21 cellular contexts compared by ENCODE assay signal in genomic region chr6:41090841-41091761, GRCh38. TPM values are rescaled to one million over a fixed set of nuclear protein-coding genes. Genes with fewer than 3 reads are reported as not detected.
A peak's percentile ranks its signal among the peaks of the same experiment; 100 is the strongest.
DNase-seq lines count a peak whose midpoint lies in the region; ATAC-seq, FAIRE-seq and TF ChIP-seq lines count a peak whose summit lies in the region.
"Had no signal": no experiment of that assay in that cellular context is flagged by ENCODE, and none has a peak within 500 bp of the region (broad histone marks: within the 10 kb centered on the region; RNA-seq: fewer than 3 reads in every experiment).

No MANE protein-coding gene starts in this region.

- TF ChIP-seq POLR2A in breast epithelium (IDR thresholded peaks at IDR 0.05) (no peak), prostate gland (IDR thresholded peaks at IDR 0.05) (no peak)

- intact Hi-C loops in mammary epithelial cell (cut with micrococcal nuclease) (loop anchor here (10.0 kb wide), 1 partner anchor 194 kb away; the partner anchor contains the start of gene TREM1), breast epithelium (cut with DNase I; ENCODE audit: low total_unique reads) (no loop called here), prostate gland (cut with DNase I) (no loop called here)

- CTCF ChIA-PET in mammary epithelial cell (lab: Charles Lee; ENCODE audit: low non-redundant PET) = interaction anchor here (0.6 to 0.7 kb wide), 2 partner anchors 109 to 197 kb away, joined by 4 to 6 read pairs; no protein-coding TSS in a partner anchor

- BruUV-seq in mammary epithelial cell (replicated peaks; lab: Mats Ljungman, UMichigan) = TSS peak; percentile 6

- no peak overlapping the region for H3K9ac ChIP-seq in mammary epithelial cell (ENCODE audit: insufficient read depth, low read length)
- no peak overlapping the region for H3K9ac ChIP-seq in keratinocyte (ENCODE audit: control insufficient read depth, extremely low read depth, insufficient read depth, low read length)

- H4K20me1 ChIP-seq in mammary epithelial cell (ENCODE audit: insufficient read depth, low read length) = no peaks in the 10 kb centered on the region
- no peaks in the 10 kb centered on the region for H4K20me1 ChIP-seq in keratinocyte (ENCODE audit: control insufficient read depth, extremely low read depth, insufficient read depth, low read length)

- no peak overlapping the region for H3K4me3 ChIP-seq in mammary epithelial cell (replicated peaks in 1 of 3; ENCODE audit: insufficient read depth in 1 of 3, low read depth in 2 of 3, low read length in 3 of 3)
- H3K4me3 ChIP-seq in breast epithelium = no peak overlapping the region
- no peak overlapping the region for H3K4me3 ChIP-seq in keratinocyte (ENCODE audit: control insufficient read depth in 2 of 3, extremely low read depth in 1 of 3, insufficient read depth in 2 of 3, low read depth in 1 of 3, low read length in 3 of 3)
- H3K4me3 ChIP-seq in prostate gland = no peak overlapping the region

- 57% methylated on average over 1 of the region's 1 CpG for WGBS in mammary epithelial cell (ENCODE audit: low coverage, missing lambda C conversion rate)
- WGBS in prostate gland = 44% methylated on average over 1 of the region's 1 CpG

- H3K9me3 ChIP-seq in mammary epithelial cell (replicated peaks; ENCODE audit: insufficient read depth, low read length) (no peaks in the 10 kb centered on the region), breast epithelium (no peaks in the 10 kb centered on the region), keratinocyte (ENCODE audit: control insufficient read depth, low read depth, low read length) (no peaks in the 10 kb centered on the region), prostate gland (no peaks in the 10 kb centered on the region)

- no peak for ATAC-seq in HG03342 (IDR thresholded peaks at IDR 0.05; ENCODE audit: unreplicated experiment)

- peak; percentile 40 for FAIRE-seq in HTR-8/SVneo (lab: Jason Lieb, UNC)
- FAIRE-seq in keratinocyte (lab: Jason Lieb, UNC) = peak; percentile 9
- FAIRE-seq: A204.1, RCC 7860 had no signal

- H3K27ac ChIP-seq in mammary epithelial cell (ENCODE audit: insufficient read depth, low read depth, low read length) (no peak overlapping the region), breast epithelium (no peak overlapping the region), keratinocyte (ENCODE audit: control insufficient read depth, insufficient read depth, low read length) (no peak overlapping the region), prostate gland (peak overlapping the region; percentile 40)

- H3K79me2 ChIP-seq in mammary epithelial cell (ENCODE audit: insufficient read depth, low read length) (peaks cover 9% of the 10 kb centered on the region), keratinocyte (ENCODE audit: control insufficient read depth, insufficient read depth, low read length) (peaks cover 3% of the 10 kb centered on the region)

- in situ Hi-C loops in mammary epithelial cell (cut with MboI; ENCODE audit: low sequenced_read_pairs in 2 of 2) = loop anchor here (5.0 to 25.0 kb wide), 3 partner anchors 96 to 231 kb away; no protein-coding TSS in a partner anchor

- peaks cover 47% of the 10 kb centered on the region for H3K36me3 ChIP-seq in mammary epithelial cell (ENCODE audit: insufficient read depth, low read length)
- peaks cover 5% of the 10 kb centered on the region for H3K36me3 ChIP-seq in breast epithelium
- H3K36me3 ChIP-seq in keratinocyte (ENCODE audit: control insufficient read depth in 2 of 2, extremely low read depth in 1 of 2, insufficient read depth in 2 of 2, low read length in 2 of 2) = peaks cover 8 to 33% of the 10 kb centered on the region in 2 experiments
- peaks cover 2 to 20% of the 10 kb centered on the region in 2 donors for H3K36me3 ChIP-seq in prostate gland

- H2AFZ ChIP-seq in mammary epithelial cell (ENCODE audit: low read depth, low read length) = no peak overlapping the region
- H2AFZ ChIP-seq in keratinocyte (ENCODE audit: control insufficient read depth, low read length) = no peak overlapping the region

- H3K4me1 ChIP-seq in mammary epithelial cell (ENCODE audit: insufficient read depth, low read length) (peaks cover 2% of the 10 kb centered on the region), breast epithelium (no peaks in the 10 kb centered on the region), keratinocyte (ENCODE audit: control insufficient read depth, extremely low read depth, insufficient read depth, low read length) (no peaks in the 10 kb centered on the region), prostate gland (replicated peaks) (no peaks in the 10 kb centered on the region)

- TF ChIP-seq CTCF in mammary epithelial cell (conservative IDR thresholded peaks at IDR 0.05 in 1 of 2, IDR thresholded peaks at IDR 0.05 in 1 of 2; ENCODE audit: extremely low read depth in 1 of 2, insufficient read depth in 1 of 2, low read depth in 1 of 2, low read length in 2 of 2) (no peak), breast epithelium (IDR thresholded peaks at IDR 0.05) (no peak), keratinocyte (optimal IDR thresholded peaks at IDR 0.05 in 1 of 3, IDR thresholded peaks at IDR 0.05 in 1 of 3, conservative IDR thresholded peaks at IDR 0.05 in 1 of 3; ENCODE audit: extremely low read depth in 1 of 3, insufficient read depth in 2 of 3, low read length in 3 of 3) (no peak), prostate gland (IDR thresholded peaks at IDR 0.05) (no peak)

- DNase-seq in mammary epithelial cell (no peak), breast epithelium (ENCODE audit: low spot score in 2 of 2) (no peak), HTR-8/SVneo (ENCODE audit: insufficient read length, low spot score) (no peak), keratinocyte (ENCODE audit: low read depth, low spot score) (no peak), prostate gland (ENCODE audit: low spot score) (peak; percentile 27), NCI-H226 (no peak)
- DNase-seq in activated CD4-positive, alpha-beta T cell treated with anti-CD3 and anti-CD28 coated beads, Interleukin-2, amount 50 U/mL, for 1 hour = no peak
- DNase-seq: CD4-positive, alpha-beta memory T cell; DMS153; GDM1; H7; NCI-H1092 treated with DMSO at 0.1 percent for 48 hours; NCI-H1694; NCI-H2081 treated with DMSO at 0.1 percent for 48 hours; SHP77 had no signal

- H3K4me2 ChIP-seq in mammary epithelial cell (ENCODE audit: insufficient read depth, low read depth, low read length) (no peak overlapping the region), keratinocyte (ENCODE audit: control insufficient read depth, extremely low read depth, insufficient read depth, low read depth, low read length) (no peak overlapping the region)

- dilution Hi-C loops in mammary epithelial cell (cut with HindIII; ENCODE audit: low sequenced_read_pairs) = loop anchor here (5.0 to 25.0 kb wide), 2 partner anchors 91 to 221 kb away; no protein-coding TSS in a partner anchor
- dilution Hi-C loops in keratinocyte (cut with MboI; ENCODE audit: extremely low pct_ligation_motif_present, low sequenced_read_pairs) = loop anchor here (25.0 kb wide), 1 partner anchor 96 kb away; no protein-coding TSS in a partner anchor

- no peaks in the 10 kb centered on the region for H3K27me3 ChIP-seq in mammary epithelial cell (ENCODE audit: insufficient read depth, low read length)
- H3K27me3 ChIP-seq in breast epithelium = no peaks in the 10 kb centered on the region
- H3K27me3 ChIP-seq in keratinocyte (ENCODE audit: control insufficient read depth, extremely low read depth, insufficient read depth, low read length) = no peaks in the 10 kb centered on the region
- no peaks in the 10 kb centered on the region for H3K27me3 ChIP-seq in prostate gland (replicated peaks; ENCODE audit: insufficient read depth)

- no peaks in the 10 kb centered on the region for H3K9me1 ChIP-seq in keratinocyte (ENCODE audit: control insufficient read depth, extremely low read depth, insufficient read depth, low read length)

RNA-seq across cellular contexts. Expression of gene NFYA, which starts 18.3 kb away (rescaled TPM):
- total RNA-seq in mammary epithelial cell (10 to 100 TPM; 18.5 to 29.1 TPM), breast epithelium (10 to 100 TPM; 28.6 to 33.4 (median 29.8) TPM), prostate gland (10 to 100 TPM; 23.1 to 48.3 TPM)
- polyA plus RNA-seq in mammary epithelial cell (12.5 TPM), keratinocyte (13.6 to 22.1 TPM (median 17.1 TPM) in 3 replicates)
- polyA minus RNA-seq in mammary epithelial cell (20.7 TPM), keratinocyte (39.9 to 58.8 TPM (median 52.6 TPM) in 3 replicates)
- 13.3 TPM for polyA plus RNA-seq in keratinocyte (2011; ENCODE audit: low read depth)
- 9.7 and 9.8 TPM in 2 replicates for polyA plus RNA-seq in keratinocyte (2011; cell fraction: cytosol; rRNA removed)
- polyA plus RNA-seq in keratinocyte (2011; cell fraction: nucleus; rRNA removed) = 33.7 and 38.7 TPM in 2 replicates
- polyA plus RNA-seq in keratinocyte (2012; ENCODE audit: low replicate concordance) = 15.0 and 19.8 TPM in 2 replicates
- polyA minus RNA-seq in keratinocyte (2011; cell fraction: cytosol; rRNA and poly(A)+ RNA removed) = 13.6 TPM
- 25.0 and 42.0 TPM in 2 replicates for polyA minus RNA-seq in keratinocyte (2011; cell fraction: nucleus; rRNA and poly(A)+ RNA removed)

RNA-seq across cellular contexts. Expression of gene OARD1, which starts 18.9 kb away (rescaled TPM):
- total RNA-seq in mammary epithelial cell (10 to 100 TPM in 1 of 2 donors, 1 to 10 TPM in 1; 9.3 to 22.2 TPM), breast epithelium (10 to 100 TPM; 17.0 to 26.2 (median 22.3) TPM), prostate gland (10 to 100 TPM; 22.9 to 27.2 TPM)
- polyA plus RNA-seq in mammary epithelial cell (10.0 TPM), keratinocyte (12.7 to 20.3 TPM (median 13.1 TPM) in 3 replicates)
- polyA minus RNA-seq in mammary epithelial cell (5.1 TPM), keratinocyte (4.6 to 7.1 TPM (median 6.2 TPM) in 3 replicates)
- polyA plus RNA-seq in keratinocyte (2011; ENCODE audit: low read depth) = 24.7 TPM
- 15.2 and 16.2 TPM in 2 replicates for polyA plus RNA-seq in keratinocyte (2011; cell fraction: cytosol; rRNA removed)
- 12.4 and 13.8 TPM in 2 replicates for polyA plus RNA-seq in keratinocyte (2011; cell fraction: nucleus; rRNA removed)
- polyA plus RNA-seq in keratinocyte (2012; ENCODE audit: low replicate concordance) = 19.0 and 20.1 TPM in 2 replicates
- 4.0 TPM for polyA minus RNA-seq in keratinocyte (2011; cell fraction: cytosol; rRNA and poly(A)+ RNA removed)
- 3.2 and 13.0 TPM in 2 replicates for polyA minus RNA-seq in keratinocyte (2011; cell fraction: nucleus; rRNA and poly(A)+ RNA removed)

RNA-seq across cellular contexts. Expression of gene APOBEC2, which starts 38.1 kb away (rescaled TPM):
- total RNA-seq in mammary epithelial cell (not detected), breast epithelium (not detected), prostate gland (1 to 10 TPM in 1 of 2 donors, not detected in 1; 2.0 TPM)
- polyA plus RNA-seq in mammary epithelial cell (not detected), keratinocyte (0.05 TPM in 1 of 3 replicates, not detected in the others)
- polyA minus RNA-seq in mammary epithelial cell (not detected), keratinocyte (not detected in 3 replicates)
- not detected for polyA plus RNA-seq in keratinocyte (2011; ENCODE audit: low read depth)
- 0.10 TPM in 1 of 2 replicates, not detected in the other for polyA plus RNA-seq in keratinocyte (2011; cell fraction: cytosol; rRNA removed)
- not detected in 2 replicates for polyA plus RNA-seq in keratinocyte (2011; cell fraction: nucleus; rRNA removed)
- not detected in 2 replicates for polyA plus RNA-seq in keratinocyte (2012; ENCODE audit: low replicate concordance)
- polyA minus RNA-seq in keratinocyte (2011; cell fraction: cytosol; rRNA and poly(A)+ RNA removed) = not detected
- not detected in 2 replicates for polyA minus RNA-seq in keratinocyte (2011; cell fraction: nucleus; rRNA and poly(A)+ RNA removed)
- total RNA-seq: CD4-positive, alpha-beta memory T cell; Daoy; NCI-H460 had no signal
- polyA plus RNA-seq: BJ had no signal

RNA-seq across cellular contexts. Expression of gene TSPO2, which starts 48.8 kb away (rescaled TPM):
- not detected for total RNA-seq in mammary epithelial cell
- polyA plus RNA-seq in mammary epithelial cell = not detected
- polyA minus RNA-seq in mammary epithelial cell = not detected
- total RNA-seq in breast epithelium = not detected
- not detected in 3 replicates for polyA plus RNA-seq in keratinocyte
- polyA plus RNA-seq in keratinocyte (2011; ENCODE audit: low read depth) = not detected
- not detected in 2 replicates for polyA plus RNA-seq in keratinocyte (2011; cell fraction: cytosol; rRNA removed)
- polyA plus RNA-seq in keratinocyte (2011; cell fraction: nucleus; rRNA removed) = not detected in 2 replicates
- not detected in 2 replicates for polyA plus RNA-seq in keratinocyte (2012; ENCODE audit: low replicate concordance)
- not detected in 3 replicates for polyA minus RNA-seq in keratinocyte
- polyA minus RNA-seq in keratinocyte (2011; cell fraction: cytosol; rRNA and poly(A)+ RNA removed) = not detected
- polyA minus RNA-seq in keratinocyte (2011; cell fraction: nucleus; rRNA and poly(A)+ RNA removed) = not detected in 2 replicates
- total RNA-seq in prostate gland = not detected
- total RNA-seq: CD4-positive, alpha-beta memory T cell; Daoy; H7; NCI-H460 had no signal
- polyA plus RNA-seq: BJ; CD4-positive, alpha-beta memory T cell had no signal

RNA-seq across cellular contexts. Expression of gene UNC5CL, which starts 52.1 kb away (rescaled TPM):
- under 1 TPM; 0.50 to 0.54 TPM for total RNA-seq in mammary epithelial cell
- 0.19 TPM for polyA plus RNA-seq in mammary epithelial cell
- not detected for polyA minus RNA-seq in mammary epithelial cell
- 1 to 10 TPM; 1.1 to 2.0 (median 1.8) TPM for total RNA-seq in breast epithelium
- polyA plus RNA-seq in keratinocyte = 0.23 to 0.50 TPM (median 0.34 TPM) in 3 replicates
- 0.41 TPM for polyA plus RNA-seq in keratinocyte (2011; ENCODE audit: low read depth)
- 0.17 and 0.25 TPM in 2 replicates for polyA plus RNA-seq in keratinocyte (2011; cell fraction: cytosol; rRNA removed)
- polyA plus RNA-seq in keratinocyte (2011; cell fraction: nucleus; rRNA removed) = 3.1 and 3.6 TPM in 2 replicates
- 0.24 and 0.71 TPM in 2 replicates for polyA plus RNA-seq in keratinocyte (2012; ENCODE audit: low replicate concordance)
- polyA minus RNA-seq in keratinocyte = 0.13 to 0.42 TPM in 2 of 3 replicates, not detected in the other
- polyA minus RNA-seq in keratinocyte (2011; cell fraction: cytosol; rRNA and poly(A)+ RNA removed) = not detected
- 0.95 and 1.4 TPM in 2 replicates for polyA minus RNA-seq in keratinocyte (2011; cell fraction: nucleus; rRNA and poly(A)+ RNA removed)
- total RNA-seq in prostate gland = 1 to 10 TPM in 1 of 2 donors, under 1 TPM in 1; 0.46 to 1.6 TPM
- polyA plus RNA-seq: BJ had no signal

Comparison
In these comparisons a context has a peak if more than half of its experiments do, and no peak if none do; other contexts are left out.
1. H3K27ac ChIP-seq: peak in prostate gland (2 of 2); none in mammary epithelial cell (single experiment), breast epithelium (0 of 2) and keratinocyte (single experiment).